In genomic region chr11:110761994-110762393, GRCh38 we compare ENCODE assay signal across 1 cellular context.
TF ChIP-seq lines count a peak whose summit lies in the region.

No MANE protein-coding gene starts in this region.

TF ChIP-seq in IMR-90, 13 proteins besides CTCF, POLR2A, EP300 and RAD21 (continued from another document):
- no peak for TF ChIP-seq RFX5 (IDR thresholded peaks at IDR 0.05; ENCODE audit: low read depth, low read length)
- TF ChIP-seq MAFK (IDR thresholded peaks at IDR 0.05; ENCODE audit: low read depth, low read length): no peak
- no peak for TF ChIP-seq RCOR1 (IDR thresholded peaks at IDR 0.05; ENCODE audit: insufficient replicate concordance, low read length)
- TF ChIP-seq MXI1 (IDR thresholded peaks at IDR 0.05; ENCODE audit: borderline replicate concordance, low read depth, low read length): no peak
- TF ChIP-seq CHD1 (IDR thresholded peaks at IDR 0.05; ENCODE audit: low read depth, low read length): no peak
- no peak for TF ChIP-seq SMC3 (IDR thresholded peaks at IDR 0.05; ENCODE audit: low read depth, low read length)
- no peak for TF ChIP-seq CEBPB (IDR thresholded peaks at IDR 0.05; ENCODE audit: low read depth, low read length)
